Comparison of ENCODE assay signal across 16 cellular contexts in the genomic region with DNA sequence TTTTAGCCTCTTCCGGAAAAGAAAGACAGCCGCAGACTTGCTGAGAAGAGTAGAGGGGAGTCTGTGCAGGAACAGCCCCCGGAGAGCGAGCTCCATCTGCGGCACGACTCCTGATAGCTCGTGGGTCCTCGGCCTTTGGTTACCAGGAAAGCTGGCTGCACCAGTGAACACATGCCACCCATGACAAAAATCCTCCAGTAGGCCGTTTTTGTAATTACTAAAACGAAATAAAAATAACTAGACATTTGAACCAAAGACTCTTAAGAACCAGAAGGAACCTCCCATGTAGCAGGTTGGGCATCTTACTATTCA. TPM values are rescaled to one million over a fixed set of nuclear protein-coding genes. Genes with fewer than 3 reads are reported as not detected.
DNase-seq lines count a peak whose midpoint lies in the region; ATAC-seq, FAIRE-seq and TF ChIP-seq lines count a peak whose summit lies in the region.
"Had no signal": no experiment of that assay in that cellular context is flagged by ENCODE, and none has a peak within 500 bp of the region (broad histone marks: within the 10 kb centered on the region; RNA-seq: fewer than 3 reads in every experiment).

No MANE protein-coding gene starts in this region.

- H3K36me3 Mint-ChIP-seq in activated CD8-positive, alpha-beta memory T cell treated with anti-CD3 and anti-CD28 coated beads, Interleukin-2, amount 10 ng/mL, durations not matched to agents 7 days and 5 days, result peaks cover 5% of the 10 kb centered on the region
- H3K36me3 Mint-ChIP-seq in nephron progenitor cell (ENCODE audit: low read depth), result peaks cover under 1% of the 10 kb centered on the region
- peaks cover 0 to 16% of the 10 kb centered on the region in 2 donors for H3K36me3 Mint-ChIP-seq in stimulated activated naive B cell treated with anti-CD40 and anti-IgM and Interleukin-4, amounts not matched to agents 10 μg/mL and 1 μg/mL and 100 μg/mL, for 72 hours
- H3K36me3 Mint-ChIP-seq: CD14-positive monocyte; CD8-positive, alpha-beta T cell had no signal

- CTCF ChIA-PET in activated CD8-positive, alpha-beta memory T cell treated with anti-CD3 and anti-CD28 coated beads, Interleukin-2, amount 10 ng/mL, durations not matched to agents 7 days and 5 days (lab: Charles Lee), result interaction anchor here (0.7 to 0.8 kb wide), 2 partner anchors 13 to 160 kb away, joined by 3 read pairs; no protein-coding TSS in a partner anchor
- CTCF ChIA-PET in H1 (lab: Charles Lee; ENCODE audit: partially characterized antibody), result interaction anchor here (0.9 to 1.8 kb wide), 8 partner anchors 8 to 143 kb away, joined by 3 to 6 read pairs (median 4); no protein-coding TSS in a partner anchor

- H3K27ac Mint-ChIP-seq in activated CD8-positive, alpha-beta memory T cell treated with anti-CD3 and anti-CD28 coated beads, Interleukin-2, amount 10 ng/mL, durations not matched to agents 7 days and 5 days, result no peak overlapping the region
- H3K27ac Mint-ChIP-seq in nephron progenitor cell, result peak overlapping the region; percentile 68
- H3K27ac Mint-ChIP-seq in stimulated activated naive B cell treated with anti-CD40 and anti-IgM and Interleukin-4, amounts not matched to agents 10 μg/mL and 1 μg/mL and 100 μg/mL, for 72 hours, result peak overlapping the region; percentile 37
- H3K27ac Mint-ChIP-seq: CD8-positive, alpha-beta T cell had no signal

- no peak overlapping the region for H3K9ac ChIP-seq in H1 (replicated peaks in 1 of 4; ENCODE audit: extremely low read depth in 1 of 4, low read depth in 3 of 4, low read length in 3 of 4)

- H3K27ac ChIP-seq in H1 (ENCODE audit: low read depth, low read length), result no peak overlapping the region
- H3K27ac ChIP-seq in adrenal gland, result no peak overlapping the region
- H3K27ac ChIP-seq: 22Rv1 had no signal

- H3K4ac ChIP-seq in H1 (replicated peaks; ENCODE audit: insufficient read length, low read depth, low read length), result no peak overlapping the region

- ATAC-seq in activated CD8-positive, alpha-beta memory T cell treated with anti-CD3 and anti-CD28 coated beads, Interleukin-2, amount 10 ng/mL, durations not matched to agents 7 days and 5 days, result no peak
- no peak for ATAC-seq in stimulated activated naive B cell treated with anti-CD40 and anti-IgM and Interleukin-4, amounts not matched to agents 10 μg/mL and 1 μg/mL and 100 μg/mL, for 72 hours (replicated peaks)
- ATAC-seq: CD8-positive, alpha-beta T cell had no signal

- H2BK5ac ChIP-seq in H1 (ENCODE audit: low read depth, low read length), result no peak overlapping the region

- H3K23ac ChIP-seq in H1 (ENCODE audit: insufficient read length), result no peak overlapping the region

- no peak for FAIRE-seq in H1 (lab: Jason Lieb, UNC)
- FAIRE-seq: GM12892 had no signal

- peaks cover 3% of the 10 kb centered on the region for H3K79me1 ChIP-seq in H1 (ENCODE audit: low read depth, low read length)

- H2BK15ac ChIP-seq in H1 (ENCODE audit: low read length), result no peak overlapping the region

- peak; percentile 12 for DNase-seq in activated CD8-positive, alpha-beta memory T cell treated with anti-CD3 and anti-CD28 coated beads, Interleukin-2, amount 50 U/mL, for 48 hours
- no peak for DNase-seq in activated CD8-positive, alpha-beta memory T cell treated with anti-CD3 and anti-CD28 coated beads, Interleukin-2, amount 10 ng/mL, durations not matched to agents 7 days and 5 days
- DNase-seq in H1 (ENCODE audit: low read depth in 1 of 2, low spot score in 2 of 2), result no peak
- DNase-seq in nephron progenitor cell, result no peak
- DNase-seq in stimulated activated naive B cell treated with anti-CD40 and anti-IgM and Interleukin-4, amounts not matched to agents 10 μg/mL and 1 μg/mL and 100 μg/mL, for 72 hours, result no peak
- no peak for DNase-seq in activated CD4-positive, alpha-beta T cell treated with anti-CD3 and anti-CD28 coated beads, Interleukin-2, amount 50 U/mL, for 1 hour
- no peak for DNase-seq in adrenal gland
- no peak for DNase-seq in kidney glomerular epithelial cell (lab: John Stamatoyannopoulos, UW)
- DNase-seq: Caco-2; CD8-positive, alpha-beta T cell; DND-41; GDM1 had no signal

- no peaks in the 10 kb centered on the region for H3K23me2 ChIP-seq in H1 (ENCODE audit: low read depth, low read length)

- no peak overlapping the region for H2AK5ac ChIP-seq in H1 (ENCODE audit: low read depth, low read length)

- TF ChIP-seq EP300 in H1 (IDR thresholded peaks at IDR 0.05; ENCODE audit: borderline replicate concordance in 1 of 2, low read depth in 2 of 2, low read length in 2 of 2), result no peak

- no peaks in the 10 kb centered on the region for H4K20me1 ChIP-seq in H1 (replicated peaks in 1 of 2; ENCODE audit: control insufficient read depth in 1 of 2, insufficient read depth in 2 of 2, low read length in 2 of 2)

- TF ChIP-seq RAD21 in H1 (IDR thresholded peaks at IDR 0.05 in 1 of 2, conservative IDR thresholded peaks at IDR 0.05 in 1 of 2; ENCODE audit: low read depth in 2 of 2, low read length in 2 of 2), result no peak

- H3K4me3 ChIP-seq in H1 (ENCODE audit: extremely low read depth in 1 of 4, insufficient read depth in 2 of 4, low read depth in 3 of 4, low read length in 4 of 4) (no peak overlapping the region), adrenal gland (no peak overlapping the region)
- H3K4me3 ChIP-seq: HAP-1 had no signal

- H3K4me1 ChIP-seq in H1 (replicated peaks in 1 of 4; ENCODE audit: control insufficient read depth in 3 of 4, insufficient read depth in 4 of 4, low read length in 3 of 4), result peaks cover 7 to 16% (median 9%) of the 10 kb centered on the region in 4 experiments; a peak in 5 of 7 replicates
- H3K4me1 ChIP-seq in adrenal gland (replicated peaks in 1 of 2), result no peaks in the 10 kb centered on the region
- H3K4me1 ChIP-seq: HAP-1 had no signal

- peak overlapping the region; percentile 84; the same call in 1 of the 2 replicates for H2BK12ac ChIP-seq in H1 (ENCODE audit: low read depth, low read length)

- H3K18ac ChIP-seq in H1 (ENCODE audit: extremely low read depth, low read length), result no peak overlapping the region

- H3K4me2 ChIP-seq in H1 (ENCODE audit: insufficient read depth in 1 of 2, low read depth in 2 of 2, low read length in 2 of 2), result no peak overlapping the region

- H3K27me3 ChIP-seq in H1 (replicated peaks in 1 of 4; ENCODE audit: control insufficient read depth in 3 of 4, extremely low read depth in 1 of 4, insufficient read depth in 3 of 4, low read length in 3 of 4) (no peaks in the 10 kb centered on the region), adrenal gland (no peaks in the 10 kb centered on the region)

- peaks cover 31% of the 10 kb centered on the region for H3K4me1 Mint-ChIP-seq in activated CD8-positive, alpha-beta memory T cell treated with anti-CD3 and anti-CD28 coated beads, Interleukin-2, amount 10 ng/mL, durations not matched to agents 7 days and 5 days
- peaks cover 59% of the 10 kb centered on the region for H3K4me1 Mint-ChIP-seq in nephron progenitor cell
- H3K4me1 Mint-ChIP-seq in stimulated activated naive B cell treated with anti-CD40 and anti-IgM and Interleukin-4, amounts not matched to agents 10 μg/mL and 1 μg/mL and 100 μg/mL, for 72 hours, result peaks cover 15 to 22% of the 10 kb centered on the region in 2 donors

- H3K36me3 ChIP-seq in H1 (ENCODE audit: control insufficient read depth in 2 of 4, insufficient read depth in 4 of 4, low read length in 3 of 4) (no peaks in the 10 kb centered on the region), adrenal gland (replicated peaks in 1 of 2) (no peaks in the 10 kb centered on the region)
- H3K36me3 ChIP-seq: HAP-1 had no signal

- 88% methylated on average over 10 of the region's 10 CpGs; no CpG with 5 or more reads in 1 of the 2 experiments for WGBS in H1 (ENCODE audit: extremely low coverage in 1 of 2, insufficient coverage in 1 of 2, insufficient read length in 1 of 2, insufficient replicate concordance in 2 of 2, low coverage in 1 of 2, low lambda C conversion rate in 2 of 2, missing lambda C conversion rate in 1 of 2), 2 experiments
- 88 to 94% (median 92%) methylated on average over 10 of the region's 10 CpGs for WGBS in adrenal gland, 4 donors

- no peak overlapping the region for H2BK120ac ChIP-seq in H1 (replicated peaks; ENCODE audit: low read depth, low read length)

- H4K8ac ChIP-seq in H1 (ENCODE audit: extremely low read depth, insufficient read depth, low read length), result no peak overlapping the region

- H2BK20ac ChIP-seq in H1 (ENCODE audit: low read length), result no peak overlapping the region

- TF ChIP-seq POLR2A in H1 (IDR thresholded peaks at IDR 0.05; ENCODE audit: control extremely low read depth in 1 of 2, low read depth in 2 of 2, low read length in 2 of 2), result no peak
- TF ChIP-seq POLR2A in adrenal gland (IDR thresholded peaks at IDR 0.05), result no peak

- no peak overlapping the region for H2AFZ ChIP-seq in H1 (ENCODE audit: low read length)

- POLR2A ChIA-PET in H1 (lab: Charles Lee; ENCODE audit: partially characterized antibody), result interaction anchor here (0.9 to 1.3 kb wide), 3 partner anchors 8 to 207 kb away, joined by 3 to 4 read pairs (median 4); no protein-coding TSS in a partner anchor

- intact Hi-C loops in adrenal gland (cut with DNase I), result no loop called here

- no peak overlapping the region for H4K5ac ChIP-seq in H1 (ENCODE audit: insufficient read length, low read depth, low read length)

- no peaks in the 10 kb centered on the region for H3K9me3 ChIP-seq in H1 (ENCODE audit: insufficient read depth in 2 of 2, low read depth in 1 of 2, low read length in 1 of 2)
- no peaks in the 10 kb centered on the region for H3K9me3 ChIP-seq in adrenal gland (replicated peaks in 1 of 3)
- H3K9me3 ChIP-seq: Caco-2, HAP-1 had no signal

- H3K4me3 Mint-ChIP-seq in activated CD8-positive, alpha-beta memory T cell treated with anti-CD3 and anti-CD28 coated beads, Interleukin-2, amount 10 ng/mL, durations not matched to agents 7 days and 5 days, result no peak overlapping the region
- H3K4me3 Mint-ChIP-seq in nephron progenitor cell, result no peak overlapping the region
- H3K4me3 Mint-ChIP-seq in stimulated activated naive B cell treated with anti-CD40 and anti-IgM and Interleukin-4, amounts not matched to agents 10 μg/mL and 1 μg/mL and 100 μg/mL, for 72 hours, result no peak overlapping the region
- H3K4me3 Mint-ChIP-seq: CD14-positive monocyte; CD8-positive, alpha-beta T cell had no signal

- no peak overlapping the region for H3K14ac ChIP-seq in H1 (ENCODE audit: insufficient read length)

- no peaks in the 10 kb centered on the region; a peak in 1 of 4 replicates for H3K79me2 ChIP-seq in H1 (ENCODE audit: control insufficient read depth in 1 of 2, insufficient read depth in 2 of 2, low read length in 2 of 2)

- H3K9me3 Mint-ChIP-seq in activated CD8-positive, alpha-beta memory T cell treated with anti-CD3 and anti-CD28 coated beads, Interleukin-2, amount 10 ng/mL, durations not matched to agents 7 days and 5 days (ENCODE audit: low read depth), result no peaks in the 10 kb centered on the region
- no peaks in the 10 kb centered on the region for H3K9me3 Mint-ChIP-seq in nephron progenitor cell
- H3K9me3 Mint-ChIP-seq in stimulated activated naive B cell treated with anti-CD40 and anti-IgM and Interleukin-4, amounts not matched to agents 10 μg/mL and 1 μg/mL and 100 μg/mL, for 72 hours, result no peaks in the 10 kb centered on the region
- H3K9me3 Mint-ChIP-seq: CD8-positive, alpha-beta T cell had no signal

- TF ChIP-seq CTCF in H1 (IDR thresholded peaks at IDR 0.05; ENCODE audit: control extremely low read depth in 1 of 3, insufficient read depth in 1 of 3, low read depth in 1 of 3, low read length in 3 of 3), result no peak
- no peak for TF ChIP-seq CTCF in nephron progenitor cell (IDR thresholded peaks at IDR 0.05)
- no peak for TF ChIP-seq CTCF in adrenal gland (IDR thresholded peaks at IDR 0.05)

- H3K56ac ChIP-seq in H1 (replicated peaks; ENCODE audit: insufficient read length, low read depth, low read length), result no peak overlapping the region

- no peak overlapping the region for H4K91ac ChIP-seq in H1 (replicated peaks; ENCODE audit: insufficient read length, low read length)

- peaks cover 8% of the 10 kb centered on the region for H3K27me3 Mint-ChIP-seq in activated CD8-positive, alpha-beta memory T cell treated with anti-CD3 and anti-CD28 coated beads, Interleukin-2, amount 10 ng/mL, durations not matched to agents 7 days and 5 days
- H3K27me3 Mint-ChIP-seq in nephron progenitor cell (ENCODE audit: low read depth, poor library complexity), result peaks cover 3% of the 10 kb centered on the region
- no peaks in the 10 kb centered on the region for H3K27me3 Mint-ChIP-seq in stimulated activated naive B cell treated with anti-CD40 and anti-IgM and Interleukin-4, amounts not matched to agents 10 μg/mL and 1 μg/mL and 100 μg/mL, for 72 hours

RNA-seq across cellular contexts. Expression of gene RAMACL, which starts 42.2 kb away (rescaled TPM):
- under 1 TPM; 0.14 to 0.29 TPM for total RNA-seq in activated CD8-positive, alpha-beta memory T cell treated with anti-CD3 and anti-CD28 coated beads, Interleukin-2, amount 10 ng/mL, durations not matched to agents 7 days and 5 days
- total RNA-seq in H1 (2021; fragmentation: NEBNext Ultra II Directional; extraction: Animal tissue kit (Norgen Biotek cat#: 25700)), result 0.34 and 0.97 TPM in 2 replicates
- polyA plus RNA-seq in H1 (2011; rRNA removed), result 0.23 TPM in 1 of 2 replicates, not detected in the other
- 0.12 TPM for polyA plus RNA-seq in H1 (2011; cell fraction: cytosol; rRNA removed)
- polyA plus RNA-seq in H1 (2011; cell fraction: nucleus; rRNA removed), result 0.30 TPM
- polyA plus RNA-seq in H1 (2012, experiment 1 of 2), result 0.51 to 0.72 TPM (median 0.62 TPM) in 4 replicates
- polyA plus RNA-seq in H1 (2012, experiment 2 of 2), result 0.14 TPM
- polyA plus RNA-seq in H1 (2013, experiment 1 of 2), result 0.16 TPM
- polyA plus RNA-seq in H1 (2013, experiment 2 of 2), result 0.18 TPM
- 2.4 and 2.5 TPM in 2 replicates for polyA minus RNA-seq in H1 (2011; rRNA and poly(A)+ RNA removed)
- not detected for polyA minus RNA-seq in H1 (2011; cell fraction: cytosol; rRNA and poly(A)+ RNA removed)
- 7.8 TPM for polyA minus RNA-seq in H1 (2011; cell fraction: nucleus; rRNA and poly(A)+ RNA removed)
- 1 to 10 TPM in 4 of 8 donors, under 1 TPM in 4; 0.14 to 4.2 (median 0.80) TPM for total RNA-seq in adrenal gland
- under 1 TPM; 0.20 to 0.24 (median 0.22) TPM for polyA plus RNA-seq in adrenal gland
